17 cellular contexts compared by ENCODE assay signal in genomic region chr2:223269386-223269785, GRCh38.
"Had no signal": no experiment of that assay in that cellular context is flagged by ENCODE, and none has a peak within 500 bp of the region (broad histone marks: within the 10 kb centered on the region; RNA-seq: fewer than 3 reads in every experiment).

No MANE protein-coding gene starts in this region.

- H3K4me1 ChIP-seq: esophagus squamous epithelium, parathyroid adenoma, psoas muscle, testis, tibial nerve, upper lobe of right lung had no signal

- H3K36me3 ChIP-seq: esophagus squamous epithelium, tibial nerve, upper lobe of right lung had no signal

- H3K4me2 ChIP-seq: hepatocyte had no signal

- ATAC-seq: left colon; naive thymus-derived CD4-positive, alpha-beta T cell; psoas muscle; sciatic nerve; stimulated activated naive B cell treated with anti-CD40 and anti-IgM and Interleukin-4, amounts not matched to agents 10 μg/mL and 1 μg/mL and 100 μg/mL, for 72 hours; stimulated activated naive CD8-positive, alpha-beta T cell treated with anti-CD3 and anti-CD28 coated beads, Interleukin-15, amount 100 ng/mL, for 72 hours; upper lobe of right lung had no signal

- H3K9me3 ChIP-seq: esophagus squamous epithelium, psoas muscle, testis, tibial nerve, upper lobe of right lung had no signal

- H3K4me3 ChIP-seq: esophagus squamous epithelium, hepatocyte, psoas muscle, skin epidermis, testis, tibial nerve, upper lobe of right lung had no signal

- H2AFZ ChIP-seq: hepatocyte, parathyroid adenoma had no signal

- DNase-seq: esophagus squamous epithelium; foreskin fibroblast; left colon; naive thymus-derived CD4-positive, alpha-beta T cell; nephron progenitor cell; psoas muscle; stimulated activated CD4-positive, alpha-beta T cell treated with anti-CD3 and anti-CD28 coated beads, Interleukin-2, amount 100 ng/mL, for 24 hours; stimulated activated CD4-positive, alpha-beta T cell treated with anti-CD3 and anti-CD28 coated beads, Interleukin-4, amount 100 ng/mL, for 4 hours; stimulated activated naive B cell treated with anti-CD40 and anti-IgM and Interleukin-4, amounts not matched to agents 10 μg/mL and 1 μg/mL and 100 μg/mL, for 72 hours; stimulated activated naive CD8-positive, alpha-beta T cell treated with anti-CD3 and anti-CD28 coated beads, Interleukin-15, amount 100 ng/mL, for 72 hours; testis; upper lobe of right lung had no signal

- H3K27me3 ChIP-seq: esophagus squamous epithelium, hepatocyte, testis, tibial nerve, upper lobe of right lung had no signal

- H3K9ac ChIP-seq: parathyroid adenoma had no signal

- H3K79me2 ChIP-seq: hepatocyte, parathyroid adenoma had no signal

- H3K27ac ChIP-seq: esophagus squamous epithelium, hepatocyte, parathyroid adenoma, psoas muscle, skin epidermis, testis, tibial nerve, upper lobe of right lung had no signal
